14 cellular contexts compared by ENCODE assay signal in genomic region chr7:92767427-92767826, GRCh38.
DNase-seq lines count a peak whose midpoint lies in the region; ATAC-seq, FAIRE-seq and TF ChIP-seq lines count a peak whose summit lies in the region.
"Had no signal": no experiment of that assay in that cellular context is flagged by ENCODE, and none has a peak within 500 bp of the region (broad histone marks: within the 10 kb centered on the region; RNA-seq: fewer than 3 reads in every experiment).

No MANE protein-coding gene starts in this region.

- no peak overlapping the region for H3K4me3 Mint-ChIP-seq in WTC11

- H3K4me3 ChIP-seq in iPS-20b (ENCODE audit: low read length), result no peak overlapping the region
- H3K4me3 ChIP-seq in mucosa of descending colon, result no peak overlapping the region

- TF ChIP-seq CTCF in WTC11 (IDR thresholded peaks at IDR 0.05) (no peak), mucosa of descending colon (IDR thresholded peaks at IDR 0.05) (no peak)

- intact Hi-C loops in mucosa of descending colon (cut with DNase I, micrococcal nuclease), result no loop called here

- POLR2A ChIA-PET in WTC11 (lab: Charles Lee), result no interaction called here

- H3K4me1 ChIP-seq in iPS-20b (ENCODE audit: insufficient read depth, low read length) (peaks cover 72% of the 10 kb centered on the region), mucosa of descending colon (ENCODE audit: low read depth) (no peaks in the 10 kb centered on the region)

- no peaks in the 10 kb centered on the region for H3K9me3 Mint-ChIP-seq in WTC11

- peak overlapping the region; percentile 58 for H3K27ac ChIP-seq in iPS-20b (ENCODE audit: low read length)
- H3K27ac ChIP-seq: neutrophil, RWPE1 had no signal

- ATAC-seq in WTC11 (no peak), mucosa of descending colon (no peak)

- no peaks in the 10 kb centered on the region for H3K27me3 ChIP-seq in iPS-20b (ENCODE audit: insufficient read depth, low read length)
- H3K27me3 ChIP-seq: neutrophil had no signal

- H3K36me3 ChIP-seq in iPS-20b (ENCODE audit: insufficient read depth, low read depth, low read length) (no peaks in the 10 kb centered on the region), mucosa of descending colon (ENCODE audit: low read depth) (no peaks in the 10 kb centered on the region)
- H3K36me3 ChIP-seq: neutrophil had no signal

- peak overlapping the region; percentile 70 for H3K27ac Mint-ChIP-seq in WTC11

- in situ Hi-C loops in ACHN (cut with HindIII; ENCODE audit: low pct_ligation_motif_present, low pct_unique_long_range_greater_than_20kb, low sequenced_read_pairs), result no loop called here

- CTCF ChIA-PET in WTC11 (lab: Charles Lee), result interaction anchor here (1.1 kb wide), 1 partner anchor 65 kb away, joined by 3 read pairs; no protein-coding TSS in a partner anchor

- peaks cover 77% of the 10 kb centered on the region for H3K4me1 Mint-ChIP-seq in WTC11

- no peak for FAIRE-seq in HTR-8/SVneo (lab: Jason Lieb, UNC)
- FAIRE-seq: H1 had no signal

- H3K9ac ChIP-seq in iPS-20b (ENCODE audit: low read depth, low read length), result peak overlapping the region; percentile 17; the same call in 1 of the 2 replicates

- peak; percentile 43 for DNase-seq in ACHN
- peak; percentile 33 for DNase-seq in GM03348 (ENCODE audit: low spot score)
- DNase-seq in WTC11 (ENCODE audit: low spot score), result no peak
- no peak for DNase-seq in RPMI8226
- no peak for DNase-seq in mucosa of descending colon
- DNase-seq in pons (ENCODE audit: low spot score), result no peak
- DNase-seq in HTR-8/SVneo (ENCODE audit: insufficient read length, low spot score), result no peak
- DNase-seq: activated CD4-positive, alpha-beta T cell treated with anti-CD3 and anti-CD28 coated beads for 4 hours; hippocampal formation; NCI-H2029 treated with DMSO at 0.1 percent for 48 hours had no signal

- no peaks in the 10 kb centered on the region for H3K36me3 Mint-ChIP-seq in WTC11

- H3K27me3 Mint-ChIP-seq in WTC11 (ENCODE audit: low read depth), result no peaks in the 10 kb centered on the region; the same call in 1 of the 2 replicates

- H3K9me3 ChIP-seq in iPS-20b (ENCODE audit: insufficient read depth, low read depth, low read length) (no peaks in the 10 kb centered on the region), mucosa of descending colon (no peaks in the 10 kb centered on the region)
- H3K9me3 ChIP-seq: neutrophil had no signal

TF ChIP-seq in WTC11, 78 proteins besides CTCF, POLR2A, EP300 and RAD21 (continues in another document):
- TF ChIP-seq SP1 (CRISPR knock-in tag; conservative IDR thresholded peaks at IDR 0.05) (no peak), ZNF263 (CRISPR knock-in tag; IDR thresholded peaks at IDR 0.05; ENCODE audit: low read depth) (no peak), HMGXB4 (CRISPR knock-in tag; IDR thresholded peaks at IDR 0.05) (no peak), ATF2 (CRISPR knock-in tag; IDR thresholded peaks at IDR 0.05; ENCODE audit: borderline replicate concordance, low read depth) (no peak), ZNF396 (CRISPR knock-in tag; IDR thresholded peaks at IDR 0.05; ENCODE audit: borderline replicate concordance) (no peak), FOXP1 (CRISPR knock-in tag; IDR thresholded peaks at IDR 0.05; ENCODE audit: borderline replicate concordance) (no peak), SOX15 (CRISPR knock-in tag; IDR thresholded peaks at IDR 0.05) (no peak), EMX1 (CRISPR knock-in tag; IDR thresholded peaks at IDR 0.05) (no peak), ATF1 (CRISPR knock-in tag; IDR thresholded peaks at IDR 0.05) (no peak), ETV6 (CRISPR knock-in tag; IDR thresholded peaks at IDR 0.05) (no peak), NFATC4 (CRISPR knock-in tag; IDR thresholded peaks at IDR 0.05) (no peak), FOXJ3 (CRISPR knock-in tag; IDR thresholded peaks at IDR 0.05; ENCODE audit: borderline replicate concordance) (no peak), ZBTB43 (CRISPR knock-in tag; IDR thresholded peaks at IDR 0.05) (no peak), NFE2L1 (CRISPR knock-in tag; IDR thresholded peaks at IDR 0.05) (no peak), ERG (CRISPR knock-in tag; IDR thresholded peaks at IDR 0.05) (no peak), MAX (CRISPR knock-in tag; IDR thresholded peaks at IDR 0.05) (no peak), E2F4 (CRISPR knock-in tag; IDR thresholded peaks at IDR 0.05; ENCODE audit: borderline replicate concordance, low read depth) (no peak), USF2 (CRISPR knock-in tag; IDR thresholded peaks at IDR 0.05) (no peak), OVOL2 (CRISPR knock-in tag; IDR thresholded peaks at IDR 0.05; ENCODE audit: borderline replicate concordance) (no peak)

Comparison
In these comparisons a context has a peak if more than half of its experiments do, and no peak if none do; other contexts are left out.
1. DNase-seq: peak in ACHN (single experiment) and GM03348 (single experiment); none in WTC11 (single experiment), RPMI8226 (single experiment), mucosa of descending colon (0 of 3), pons (single experiment) and HTR-8/SVneo (single experiment).